In the genomic region with DNA sequence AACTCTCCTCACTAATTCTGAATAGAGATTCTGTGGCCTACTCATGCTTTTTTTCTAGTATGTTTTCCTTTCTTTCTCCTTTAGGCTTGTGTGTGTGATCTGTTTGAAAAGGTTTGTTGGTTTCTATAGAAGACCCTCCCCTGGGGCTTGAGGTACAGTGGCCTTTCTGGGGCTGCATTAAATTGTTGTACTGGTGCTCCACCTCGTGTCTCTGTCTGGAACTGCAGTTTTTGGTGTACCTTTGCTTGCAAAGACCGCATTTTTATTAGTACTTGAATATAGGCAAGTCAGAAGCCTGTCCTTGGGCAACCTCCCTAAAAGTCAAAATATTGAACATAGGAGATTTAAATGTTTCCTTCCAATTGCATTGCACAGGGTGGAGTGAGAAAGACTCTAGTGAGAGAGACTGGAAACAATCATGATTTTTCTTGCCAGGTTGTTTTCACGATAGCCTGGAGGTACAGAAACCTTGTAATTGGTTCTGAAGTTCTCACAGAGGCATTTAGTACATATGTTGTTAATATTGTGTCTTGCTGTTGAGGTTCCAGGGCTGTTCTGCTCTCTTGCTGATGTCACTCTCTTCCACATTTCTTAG, we compare ENCODE assay signal across 2 cellular contexts.
TF ChIP-seq lines count a peak whose summit lies in the region.

No MANE protein-coding gene starts in this region.

TF ChIP-seq in GM12878, 131 proteins besides CTCF, POLR2A, EP300 and RAD21:
- no peak for TF ChIP-seq ZNF24 (IDR thresholded peaks at IDR 0.05)
- TF ChIP-seq SMC3 (IDR thresholded peaks at IDR 0.05; ENCODE audit: borderline replicate concordance, low read length) = peak; percentile 68; the same call in 1 of the 2 replicates

TF ChIP-seq in HepG2, 621 proteins besides CTCF, POLR2A, EP300 and RAD21:
- TF ChIP-seq STAG1 (CRISPR knock-in tag; IDR thresholded peaks at IDR 0.05) (peak; percentile 87), SMC3 (IDR thresholded peaks at IDR 0.05; ENCODE audit: low read length) (peak; percentile 82), JDP2 (CRISPR knock-in tag; IDR thresholded peaks at IDR 0.05; ENCODE audit: borderline replicate concordance) (no peak)
- TF ChIP-seq, protein P1, sequence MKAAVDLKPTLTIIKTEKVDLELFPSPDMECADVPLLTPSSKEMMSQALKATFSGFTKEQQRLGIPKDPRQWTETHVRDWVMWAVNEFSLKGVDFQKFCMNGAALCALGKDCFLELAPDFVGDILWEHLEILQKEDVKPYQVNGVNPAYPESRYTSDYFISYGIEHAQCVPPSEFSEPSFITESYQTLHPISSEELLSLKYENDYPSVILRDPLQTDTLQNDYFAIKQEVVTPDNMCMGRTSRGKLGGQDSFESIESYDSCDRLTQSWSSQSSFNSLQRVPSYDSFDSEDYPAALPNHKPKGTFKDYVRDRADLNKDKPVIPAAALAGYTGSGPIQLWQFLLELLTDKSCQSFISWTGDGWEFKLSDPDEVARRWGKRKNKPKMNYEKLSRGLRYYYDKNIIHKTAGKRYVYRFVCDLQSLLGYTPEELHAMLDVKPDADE (CRISPR knock-in tag; IDR thresholded peaks at IDR 0.05) = no peak
